ENCODE assay signal across 19 cellular contexts in genomic region chr19:4445963-4446668, GRCh38. TPM values are rescaled to one million over a fixed set of nuclear protein-coding genes. Genes with fewer than 3 reads are reported as not detected.
DNase-seq lines count a peak whose midpoint lies in the region; ATAC-seq, FAIRE-seq and TF ChIP-seq lines count a peak whose summit lies in the region.
"Had no signal": no experiment of that assay in that cellular context is flagged by ENCODE, and none has a peak within 500 bp of the region (broad histone marks: within the 10 kb centered on the region; RNA-seq: fewer than 3 reads in every experiment).

No MANE protein-coding gene starts in this region.

- H2AK5ac ChIP-seq in neuronal stem cell (ENCODE audit: low read depth, low read length), result no peak overlapping the region

- intact Hi-C loops in K562 (cut with micrococcal nuclease), result no loop called here

- H3K36me3 Mint-ChIP-seq in activated T-helper 17 cell treated with anti-CD3 and anti-CD28 coated beads, Interleukin-2, amount 50 U/mL, for 72 hours (ENCODE audit: low read depth), result peaks cover 43% of the 10 kb centered on the region

- POLR2A ChIA-PET in K562 (lab: Yijun Ruan, JAX), result interaction anchor here (0.6 to 7.4 kb wide), 4 partner anchors 9 to 89 kb away, joined by 3 to 60 read pairs (median 4); no protein-coding TSS in a partner anchor

- H3K9ac ChIP-seq in HUES48 (ENCODE audit: low read depth, low read length), result no peak overlapping the region
- H3K9ac ChIP-seq in K562 (ENCODE audit: insufficient read depth in 1 of 2, low read depth in 2 of 2, low read length in 2 of 2), result no peak overlapping the region
- no peak overlapping the region for H3K9ac ChIP-seq in neuronal stem cell (ENCODE audit: low read depth, low read length, poor library complexity)

- H3K14ac ChIP-seq in neuronal stem cell (ENCODE audit: low read length), result no peak overlapping the region

- no peak overlapping the region for H2BK15ac ChIP-seq in neuronal stem cell (ENCODE audit: low read length)

- TF ChIP-seq RAD21 in K562 (CRISPR knock-in tag; conservative IDR thresholded peaks at IDR 0.05 in 1 of 2, IDR thresholded peaks at IDR 0.05 in 1 of 2), result no peak

- no peak overlapping the region for H2BK12ac ChIP-seq in neuronal stem cell (ENCODE audit: low read length)

- H4K91ac ChIP-seq in neuronal stem cell (ENCODE audit: low read depth, low read length, poor library complexity), result no peak overlapping the region

- no peaks in the 10 kb centered on the region for H3K9me1 ChIP-seq in K562 (ENCODE audit: control insufficient read depth, insufficient read depth, low read length)

- no peak for TF ChIP-seq EP300 in K562 (IDR thresholded peaks at IDR 0.05; ENCODE audit: low read length)

- no peak overlapping the region for H3K4me2 ChIP-seq in K562 (ENCODE audit: insufficient read depth, low read length)
- H3K4me2 ChIP-seq in neuronal stem cell (ENCODE audit: insufficient read depth, low read length, poor library complexity, severe bottlenecking), result no peak overlapping the region
- H3K4me2 ChIP-seq: A549 had no signal

- DNase-seq in D341Med (ENCODE audit: low spot score) (peak; percentile 38), K562 (ENCODE audit: extremely low read depth in 1 of 4, low spot score in 3 of 4) (peak in 3 of 4 experiments; percentile 13 to 28 (median 15)), neuronal stem cell (ENCODE audit: low spot score) (no peak), SW480 (ENCODE audit: low spot score) (no peak), mesenteric fat pad (ENCODE audit: low spot score) (no peak)
- DNase-seq in stimulated activated CD4-positive, alpha-beta T cell treated with anti-CD3 and anti-CD28 coated beads, Interleukin-4, amount 100 ng/mL, for 24 hours, result no peak
- DNase-seq: COR-L47, MV-4-11, NCI-H1436, NCI-H2081, NCI-H510A treated with DMSO at 0.1 percent for 48 hours, RPMI8226 had no signal

- no peak for TF ChIP-seq CTCF in K562 (IDR thresholded peaks at IDR 0.05 in 2 of 3, conservative IDR thresholded peaks at IDR 0.05 in 1 of 3; ENCODE audit: insufficient read depth in 2 of 3, low read depth in 1 of 3, low read length in 3 of 3)

- H3K79me1 ChIP-seq in neuronal stem cell (ENCODE audit: low read depth, low read length), result peaks cover 9% of the 10 kb centered on the region

- in situ Hi-C loops in K562 (cut with MboI), result no loop called here

- peaks cover 63% of the 10 kb centered on the region for H3K36me3 ChIP-seq in HUES48 (ENCODE audit: control insufficient read depth, insufficient read depth, low read length)
- H3K36me3 ChIP-seq in K562 (ENCODE audit: control insufficient read depth, insufficient read depth, low read length), result peaks cover 89% of the 10 kb centered on the region; the same call in 2 of the 3 replicates
- peaks cover 49 to 91% of the 10 kb centered on the region in 2 donors for H3K36me3 ChIP-seq in neuronal stem cell (replicated peaks in 1 of 2; ENCODE audit: control insufficient read depth in 2 of 2, insufficient read depth in 2 of 2, low read length in 2 of 2)

- WGBS in K562 (ENCODE audit: insufficient coverage, low coverage, missing lambda C conversion rate), result 97% methylated on average over 16 of the region's 56 CpGs
- no CpG with 5 or more reads among the region's 56 CpGs for WGBS in neuronal stem cell (ENCODE audit: extremely low coverage in 2 of 2, insufficient read length in 2 of 2, insufficient replicate concordance in 1 of 2), 2 donors

- CTCF ChIA-PET in K562 (lab: Yijun Ruan, JAX; ENCODE audit: low intra/inter-chr PET ratio), result no interaction called here

- H3K9me3 ChIP-seq in HUES48 (ENCODE audit: control insufficient read depth, insufficient read depth, low read length) (no peaks in the 10 kb centered on the region), K562 (replicated peaks; ENCODE audit: control insufficient read depth, insufficient read depth, low read depth, low read length) (no peaks in the 10 kb centered on the region), neuronal stem cell (replicated peaks in 1 of 2; ENCODE audit: control insufficient read depth in 2 of 2, insufficient read depth in 1 of 2, low read depth in 1 of 2, low read length in 2 of 2) (peaks cover 0 to 1% of the 10 kb centered on the region in 2 donors)
- H3K9me3 ChIP-seq: A549, SJCRH30 had no signal

- H3K4ac ChIP-seq in neuronal stem cell (ENCODE audit: low read length), result no peak overlapping the region

- 0 out of 2 replicates have a peak, but pooled peaks have one; percentile 7 for TF ChIP-seq POLR2A in K562 (conservative IDR thresholded peaks at IDR 0.05)

- no peak overlapping the region for H4K8ac ChIP-seq in neuronal stem cell (ENCODE audit: low read depth, low read length)

- no peaks in the 10 kb centered on the region for H3K4me1 Mint-ChIP-seq in activated T-helper 17 cell treated with anti-CD3 and anti-CD28 coated beads, Interleukin-2, amount 50 U/mL, for 72 hours

- no peak overlapping the region for H2BK120ac ChIP-seq in neuronal stem cell (ENCODE audit: low read depth, low read length)

- no peak overlapping the region for H2AFZ ChIP-seq in K562 (ENCODE audit: low read depth, low read length)
- H2AFZ ChIP-seq in neuronal stem cell (ENCODE audit: low read length), result no peak overlapping the region

- BruUV-seq in K562 (replicated peaks; lab: Mats Ljungman, UMichigan), result no TSS peak

- no peaks in the 10 kb centered on the region; the same call in 1 of the 2 replicates for H4K20me1 ChIP-seq in K562 (replicated peaks; ENCODE audit: control insufficient read depth, insufficient read depth, low read length)

- no peaks in the 10 kb centered on the region for H3K27me3 ChIP-seq in HUES48 (ENCODE audit: control insufficient read depth, insufficient read depth, low read length)
- H3K27me3 ChIP-seq in K562 (ENCODE audit: control insufficient read depth in 2 of 2, insufficient read depth in 2 of 2, low read length in 2 of 2), result no peaks in the 10 kb centered on the region
- H3K27me3 ChIP-seq in neuronal stem cell (ENCODE audit: control insufficient read depth in 3 of 3, insufficient read depth in 3 of 3, low read depth in 1 of 3, low read length in 3 of 3), result no peaks in the 10 kb centered on the region
- H3K27me3 ChIP-seq: SJCRH30 had no signal

- H3K9me3 Mint-ChIP-seq in activated T-helper 17 cell treated with anti-CD3 and anti-CD28 coated beads, Interleukin-2, amount 50 U/mL, for 72 hours, result no peaks in the 10 kb centered on the region

- no peaks in the 10 kb centered on the region for H3K27me3 Mint-ChIP-seq in activated T-helper 17 cell treated with anti-CD3 and anti-CD28 coated beads, Interleukin-2, amount 50 U/mL, for 72 hours

- H2BK5ac ChIP-seq in neuronal stem cell (ENCODE audit: low read length), result no peak overlapping the region

- H3K27ac ChIP-seq in HUES48 (ENCODE audit: low read depth, low read length), result peak overlapping the region; percentile 12
- H3K27ac ChIP-seq in K562 (ENCODE audit: extremely low read depth, low read depth, low read length), result no peak overlapping the region
- no peak overlapping the region for H3K27ac ChIP-seq in neuronal stem cell (replicated peaks; ENCODE audit: low read length)
- H3K27ac ChIP-seq: A549, C4-2B, SJCRH30 had no signal

- no peak for FAIRE-seq in K562 (lab: Jason Lieb, UNC)
- FAIRE-seq: A549, G401.6, GM19239 had no signal

- H3K23ac ChIP-seq in neuronal stem cell (ENCODE audit: low read depth, low read length, poor library complexity), result peak overlapping the region; percentile 43

- no peak overlapping the region for H3K4me3 Mint-ChIP-seq in activated T-helper 17 cell treated with anti-CD3 and anti-CD28 coated beads, Interleukin-2, amount 50 U/mL, for 72 hours

- no peak overlapping the region for H3K27ac Mint-ChIP-seq in activated T-helper 17 cell treated with anti-CD3 and anti-CD28 coated beads, Interleukin-2, amount 50 U/mL, for 72 hours

- no peak overlapping the region for H3K4me3 ChIP-seq in HUES48 (ENCODE audit: low read depth, low read length)
- no peak overlapping the region for H3K4me3 ChIP-seq in K562
- H3K4me3 ChIP-seq in neuronal stem cell (ENCODE audit: low read length in 2 of 2), result no peak overlapping the region
- H3K4me3 ChIP-seq: A549, SJCRH30 had no signal

- ATAC-seq in K562, result no peak
- no peak for ATAC-seq in activated T-helper 17 cell treated with anti-CD3 and anti-CD28 coated beads, Interleukin-2, amount 50 U/mL, for 72 hours (replicated peaks)

- no peaks in the 10 kb centered on the region for H3K79me2 ChIP-seq in K562 (ENCODE audit: control insufficient read depth, insufficient read depth, low read length)

- H3K4me1 ChIP-seq in HUES48 (ENCODE audit: control insufficient read depth, insufficient read depth, low read length), result no peaks in the 10 kb centered on the region
- H3K4me1 ChIP-seq in K562 (replicated peaks in 1 of 2; ENCODE audit: control insufficient read depth in 2 of 2, insufficient read depth in 2 of 2, low read length in 2 of 2), result peaks cover 0 to 68% of the 10 kb centered on the region in 2 experiments; a peak in 3 of 5 replicates
- H3K4me1 ChIP-seq in neuronal stem cell (ENCODE audit: control insufficient read depth in 2 of 2, insufficient read depth in 1 of 2, low read depth in 1 of 2, low read length in 2 of 2), result peaks cover 0 to 2% of the 10 kb centered on the region in 2 donors
- H3K4me1 ChIP-seq: A549 had no signal

- H3K18ac ChIP-seq in neuronal stem cell (ENCODE audit: low read length), result no peak overlapping the region

RNA-seq across cellular contexts. Expression of gene UBXN6, which starts 11.5 kb away (rescaled TPM):
- 23.2 and 58.0 TPM in 2 replicates for total RNA-seq in K562 (2011; cell fraction: chromatin; rRNA removed; ENCODE audit: low replicate concordance)
- total RNA-seq in K562 (2011; cell fraction: nucleolus; rRNA removed), result 57.5 and 64.5 TPM in 2 replicates
- total RNA-seq in K562 (2011; cell fraction: nucleoplasm; rRNA removed), result 32.2 and 37.0 TPM in 2 replicates
- total RNA-seq in K562 (2014; rRNA removed), result 49.7 and 63.6 TPM in 2 replicates
- total RNA-seq in K562 (2014; rRNA removed; fragmentation: Illumina TruSeq; extraction: Trizol), result 8.6 and 11.0 TPM in 2 replicates
- 29.5 and 33.1 TPM in 2 replicates for total RNA-seq in K562 (2015; rRNA removed; fragmentation: Illumina TruSeq; extraction: Trizol)
- total RNA-seq in K562 (2021), result 80.8 and 90.2 TPM in 2 replicates
- 38.2 and 51.7 TPM in 2 replicates for polyA plus RNA-seq in K562 (2011; rRNA removed)
- 58.6 and 121 TPM in 2 replicates for polyA plus RNA-seq in K562 (2011; cell fraction: cytosol; rRNA removed)
- 54.4 and 74.2 TPM in 2 replicates for polyA plus RNA-seq in K562 (2011; cell fraction: nucleus; rRNA removed)
- polyA plus RNA-seq in K562 (2012), result 56.8 and 86.6 TPM in 2 replicates
- 17.5 and 45.2 TPM in 2 replicates for polyA plus RNA-seq in K562 (2014; fragmentation: Illumina TruSeq; extraction: Trizol)
- 1 to 10 TPM in 1 of 2 experiments, under 1 TPM in 1; 0.48 to 1.8 TPM for polyA plus RNA-seq in K562 (2014; fragmentation: Nextera tagmentation; extraction: Ambion mirVana)
- polyA plus RNA-seq in K562 (2014; rRNA removed), result 59.4 and 59.7 TPM in 2 replicates
- 17.1 and 20.7 TPM in 2 replicates for polyA minus RNA-seq in K562 (2011; rRNA and poly(A)+ RNA removed)
- polyA minus RNA-seq in K562 (2011; cell fraction: cytosol; rRNA and poly(A)+ RNA removed), result 32.3 and 41.4 TPM in 2 replicates
- 14.9 and 15.9 TPM in 2 replicates for polyA minus RNA-seq in K562 (2011; cell fraction: nucleus; rRNA and poly(A)+ RNA removed)
- 28.2 TPM for polyA plus RNA-seq in neuronal stem cell (2013, experiment 1 of 2)
- polyA plus RNA-seq in neuronal stem cell (2013, experiment 2 of 2), result 29.6 TPM
- 10 to 100 TPM; 37.4 to 40.1 TPM for total RNA-seq in activated T-helper 17 cell treated with anti-CD3 and anti-CD28 coated beads, Interleukin-2, amount 50 U/mL, for 72 hours
- total RNA-seq in mesenteric fat pad, result 119 TPM

RNA-seq across cellular contexts. Expression of gene HDGFL2, which starts 26.0 kb away (rescaled TPM):
- 18.0 and 40.2 TPM in 2 replicates for total RNA-seq in K562 (2011; cell fraction: chromatin; rRNA removed; ENCODE audit: low replicate concordance)
- 25.8 and 27.2 TPM in 2 replicates for total RNA-seq in K562 (2011; cell fraction: nucleolus; rRNA removed)
- 18.5 and 20.0 TPM in 2 replicates for total RNA-seq in K562 (2011; cell fraction: nucleoplasm; rRNA removed)
- 48.7 and 61.7 TPM in 2 replicates for total RNA-seq in K562 (2014; rRNA removed)
- total RNA-seq in K562 (2014; rRNA removed; fragmentation: Illumina TruSeq; extraction: Trizol), result 10.7 and 12.3 TPM in 2 replicates
- total RNA-seq in K562 (2015; rRNA removed; fragmentation: Illumina TruSeq; extraction: Trizol), result 27.9 and 29.4 TPM in 2 replicates
- total RNA-seq in K562 (2021), result 39.7 and 45.9 TPM in 2 replicates
- 14.3 and 21.1 TPM in 2 replicates for polyA plus RNA-seq in K562 (2011; rRNA removed)
- 10.7 and 15.1 TPM in 2 replicates for polyA plus RNA-seq in K562 (2011; cell fraction: cytosol; rRNA removed)
- polyA plus RNA-seq in K562 (2011; cell fraction: nucleus; rRNA removed), result 32.8 and 44.3 TPM in 2 replicates
- 29.5 and 31.2 TPM in 2 replicates for polyA plus RNA-seq in K562 (2012)
- 16.0 and 27.4 TPM in 2 replicates for polyA plus RNA-seq in K562 (2014; fragmentation: Illumina TruSeq; extraction: Trizol)
- polyA plus RNA-seq in K562 (2014; fragmentation: Nextera tagmentation; extraction: Ambion mirVana), result under 1 TPM; 0.13 to 0.21 TPM
- 39.7 and 50.8 TPM in 2 replicates for polyA plus RNA-seq in K562 (2014; rRNA removed)
- 9.0 and 10.3 TPM in 2 replicates for polyA minus RNA-seq in K562 (2011; rRNA and poly(A)+ RNA removed)
- polyA minus RNA-seq in K562 (2011; cell fraction: cytosol; rRNA and poly(A)+ RNA removed), result 14.8 and 23.0 TPM in 2 replicates
- polyA minus RNA-seq in K562 (2011; cell fraction: nucleus; rRNA and poly(A)+ RNA removed), result 6.3 and 9.2 TPM in 2 replicates
- polyA plus RNA-seq in neuronal stem cell (2013, experiment 1 of 2), result 73.8 TPM
- 75.2 TPM for polyA plus RNA-seq in neuronal stem cell (2013, experiment 2 of 2)
- 10 to 100 TPM; 30.7 to 39.3 TPM for total RNA-seq in activated T-helper 17 cell treated with anti-CD3 and anti-CD28 coated beads, Interleukin-2, amount 50 U/mL, for 72 hours
- total RNA-seq in mesenteric fat pad, result 22.8 TPM

RNA-seq across cellular contexts. Expression of gene CHAF1A, which starts 43.7 kb away (rescaled TPM):
- 122 and 169 TPM in 2 replicates for total RNA-seq in K562 (2011; cell fraction: chromatin; rRNA removed; ENCODE audit: low replicate concordance)
- total RNA-seq in K562 (2011; cell fraction: nucleolus; rRNA removed), result 101 and 121 TPM in 2 replicates
- total RNA-seq in K562 (2011; cell fraction: nucleoplasm; rRNA removed), result 83.4 and 88.4 TPM in 2 replicates
- total RNA-seq in K562 (2014; rRNA removed), result 61.1 and 78.3 TPM in 2 replicates
- total RNA-seq in K562 (2014; rRNA removed; fragmentation: Illumina TruSeq; extraction: Trizol), result 32.5 and 42.6 TPM in 2 replicates
- total RNA-seq in K562 (2015; rRNA removed; fragmentation: Illumina TruSeq; extraction: Trizol), result 51.4 and 51.8 TPM in 2 replicates
- total RNA-seq in K562 (2021), result 78.6 and 86.9 TPM in 2 replicates
- polyA plus RNA-seq in K562 (2011; rRNA removed), result 32.0 and 35.3 TPM in 2 replicates
- polyA plus RNA-seq in K562 (2011; cell fraction: cytosol; rRNA removed), result 33.8 and 95.9 TPM in 2 replicates
- polyA plus RNA-seq in K562 (2011; cell fraction: nucleus; rRNA removed), result 46.7 and 100 TPM in 2 replicates
- polyA plus RNA-seq in K562 (2012), result 65.6 and 65.8 TPM in 2 replicates
- 45.2 and 59.3 TPM in 2 replicates for polyA plus RNA-seq in K562 (2014; fragmentation: Illumina TruSeq; extraction: Trizol)
- polyA plus RNA-seq in K562 (2014; fragmentation: Nextera tagmentation; extraction: Ambion mirVana), result 1 to 10 TPM; 1.6 to 2.1 TPM
- 65.4 and 73.4 TPM in 2 replicates for polyA plus RNA-seq in K562 (2014; rRNA removed)
- 33.8 and 38.5 TPM in 2 replicates for polyA minus RNA-seq in K562 (2011; rRNA and poly(A)+ RNA removed)
- 43.1 and 61.4 TPM in 2 replicates for polyA minus RNA-seq in K562 (2011; cell fraction: cytosol; rRNA and poly(A)+ RNA removed)
- polyA minus RNA-seq in K562 (2011; cell fraction: nucleus; rRNA and poly(A)+ RNA removed), result 35.1 and 42.1 TPM in 2 replicates
- 59.2 TPM for polyA plus RNA-seq in neuronal stem cell (2013, experiment 1 of 2)
- polyA plus RNA-seq in neuronal stem cell (2013, experiment 2 of 2), result 56.4 TPM
- 10 to 100 TPM; 67.9 to 96.7 TPM for total RNA-seq in activated T-helper 17 cell treated with anti-CD3 and anti-CD28 coated beads, Interleukin-2, amount 50 U/mL, for 72 hours
- 6.0 TPM for total RNA-seq in mesenteric fat pad

RNA-seq across cellular contexts. Expression of gene SH3GL1, which starts 45.8 kb away (rescaled TPM):
- 74.6 and 119 TPM in 2 replicates for total RNA-seq in K562 (2011; cell fraction: chromatin; rRNA removed; ENCODE audit: low replicate concordance)
- total RNA-seq in K562 (2011; cell fraction: nucleolus; rRNA removed), result 59.7 and 60.0 TPM in 2 replicates
- total RNA-seq in K562 (2011; cell fraction: nucleoplasm; rRNA removed), result 58.7 and 78.3 TPM in 2 replicates
- 48.0 and 60.1 TPM in 2 replicates for total RNA-seq in K562 (2014; rRNA removed)
- 6.1 and 9.4 TPM in 2 replicates for total RNA-seq in K562 (2014; rRNA removed; fragmentation: Illumina TruSeq; extraction: Trizol)
- 28.6 and 29.1 TPM in 2 replicates for total RNA-seq in K562 (2015; rRNA removed; fragmentation: Illumina TruSeq; extraction: Trizol)
- 72.0 and 75.3 TPM in 2 replicates for total RNA-seq in K562 (2021)
- 25.7 and 44.0 TPM in 2 replicates for polyA plus RNA-seq in K562 (2011; rRNA removed)
- 41.8 and 96.4 TPM in 2 replicates for polyA plus RNA-seq in K562 (2011; cell fraction: cytosol; rRNA removed)
- 68.2 and 94.2 TPM in 2 replicates for polyA plus RNA-seq in K562 (2011; cell fraction: nucleus; rRNA removed)
- polyA plus RNA-seq in K562 (2012), result 51.2 and 58.7 TPM in 2 replicates
- 25.5 and 57.0 TPM in 2 replicates for polyA plus RNA-seq in K562 (2014; fragmentation: Illumina TruSeq; extraction: Trizol)
- 1 to 10 TPM; 1.7 to 2.1 TPM for polyA plus RNA-seq in K562 (2014; fragmentation: Nextera tagmentation; extraction: Ambion mirVana)
- polyA plus RNA-seq in K562 (2014; rRNA removed), result 58.5 and 64.7 TPM in 2 replicates
- 8.2 and 13.7 TPM in 2 replicates for polyA minus RNA-seq in K562 (2011; rRNA and poly(A)+ RNA removed)
- polyA minus RNA-seq in K562 (2011; cell fraction: cytosol; rRNA and poly(A)+ RNA removed), result 31.3 and 36.5 TPM in 2 replicates
- polyA minus RNA-seq in K562 (2011; cell fraction: nucleus; rRNA and poly(A)+ RNA removed), result 17.4 and 22.5 TPM in 2 replicates
- polyA plus RNA-seq in neuronal stem cell (2013, experiment 1 of 2), result 88.3 TPM
- polyA plus RNA-seq in neuronal stem cell (2013, experiment 2 of 2), result 86.1 TPM
- total RNA-seq in activated T-helper 17 cell treated with anti-CD3 and anti-CD28 coated beads, Interleukin-2, amount 50 U/mL, for 72 hours, result 10 to 100 TPM; 49.1 to 67.1 TPM
- total RNA-seq in mesenteric fat pad, result 91.2 TPM

Comparison
In these comparisons a context has a peak if more than half of its experiments do, and no peak if none do; other contexts are left out.
1. DNase-seq: peak in D341Med (single experiment) and K562 (3 of 4); none in neuronal stem cell (single experiment), SW480 (single experiment), stimulated activated CD4-positive, alpha-beta T cell treated with anti-CD3 and anti-CD28 coated beads, Interleukin-4, amount 100 ng/mL, for 24 hours (single experiment) and mesenteric fat pad (single experiment).